Comparison of ENCODE assay signal across 8 cellular contexts in genomic region chr10:69092959-69093850, GRCh38. TPM values are rescaled to one million over a fixed set of nuclear protein-coding genes. Genes with fewer than 3 reads are reported as not detected.
DNase-seq lines count a peak whose midpoint lies in the region; ATAC-seq and TF ChIP-seq lines count a peak whose summit lies in the region.

No MANE protein-coding gene starts in this region.

- intact Hi-C loops in heart left ventricle (cut with DNase I) = loop anchor here (1.0 to 5.0 kb wide), 8 partner anchors 31 to 91 kb away; partner anchors contain the start of gene VPS26A (in 1 of the 10)

- in situ Hi-C loops in ACHN (cut with HindIII; ENCODE audit: low pct_ligation_motif_present, low pct_unique_long_range_greater_than_20kb, low sequenced_read_pairs) = no loop called here

- H3K9me3 Mint-ChIP-seq in activated naive CD8-positive, alpha-beta T cell (ENCODE audit: low read depth) = no peaks in the 10 kb centered on the region

- H3K36me3 ChIP-seq in heart left ventricle = peaks cover 0 to 31% (median 5%) of the 10 kb centered on the region in 9 donors

- no peak for TF ChIP-seq POLR2A in heart left ventricle (IDR thresholded peaks at IDR 0.05)

- TF ChIP-seq CTCF in heart left ventricle (IDR thresholded peaks at IDR 0.05) (peak; percentile 71 to 90 (median 84)), retinal pigment epithelial cell (conservative IDR thresholded peaks at IDR 0.05; ENCODE audit: low read depth, low read length) (peak; percentile 74)

- ATAC-seq in GM18861 (IDR thresholded peaks at IDR 0.05; ENCODE audit: unreplicated experiment) (peak; percentile 27), heart left ventricle (peak; percentile 57 to 91 (median 76)), HG03039 (IDR thresholded peaks at IDR 0.05; ENCODE audit: unreplicated experiment) (no peak)

- no peaks in the 10 kb centered on the region for H3K9me3 ChIP-seq in heart left ventricle

- peaks cover 0 to 65% (median 8%) of the 10 kb centered on the region in 12 donors for H3K4me1 ChIP-seq in heart left ventricle

- DNase-seq in ACHN = peak; percentile 91
- peak; percentile 51 for DNase-seq in NCI-H1092 treated with DMSO at 0.1 percent for 48 hours (lab: John Stamatoyannopoulos, UW)
- peak; percentile 78 for DNase-seq in SKM-1 treated with dmso at 0.1 percent for 144 hours (lab: John Stamatoyannopoulos, UW; ENCODE audit: unreplicated experiment)
- peak in 4 of 5 donors; percentile 68 to 83 (median 78) for DNase-seq in heart left ventricle
- DNase-seq in retinal pigment epithelial cell (ENCODE audit: low read depth) = peak; percentile 55

- H3K27me3 ChIP-seq in heart left ventricle = no peaks in the 10 kb centered on the region

- peak overlapping the region; percentile 75 for H3K4me3 Mint-ChIP-seq in activated naive CD8-positive, alpha-beta T cell

- H3K4me3 ChIP-seq in heart left ventricle (peak overlapping the region in 1 of 12 donors; percentile 33), retinal pigment epithelial cell (ENCODE audit: low read length) (no peak overlapping the region)

- no peaks in the 10 kb centered on the region for H3K27me3 Mint-ChIP-seq in activated naive CD8-positive, alpha-beta T cell

- 49 to 53% (median 51%) methylated on average over 17 of the region's 17 CpGs for WGBS in heart left ventricle, 4 donors

- H3K4me1 Mint-ChIP-seq in activated naive CD8-positive, alpha-beta T cell (ENCODE audit: low read depth) = peaks cover 56% of the 10 kb centered on the region

- peak overlapping the region in 5 of 12 donors; percentile 6 to 97 (median 40) for H3K27ac ChIP-seq in heart left ventricle

- peak overlapping the region; percentile 86 for H3K27ac Mint-ChIP-seq in activated naive CD8-positive, alpha-beta T cell

- H3K36me3 Mint-ChIP-seq in activated naive CD8-positive, alpha-beta T cell = peaks cover 23% of the 10 kb centered on the region

RNA-seq across cellular contexts. Expression of gene SRGN, which starts 5.3 kb away (rescaled TPM):
- 100 to 1,000 TPM in 2 of 9 donors, 10 to 100 TPM in 7; 30.3 to 214 (median 54.7) TPM for total RNA-seq in heart left ventricle
- polyA plus RNA-seq in heart left ventricle = 10 to 100 TPM; 28.8 to 95.6 TPM

RNA-seq across cellular contexts. Expression of gene VPS26A, which starts 30.8 kb away (rescaled TPM):
- 10 to 100 TPM; 15.5 to 42.3 (median 34.8) TPM for total RNA-seq in heart left ventricle
- polyA plus RNA-seq in heart left ventricle = 10 to 100 TPM; 16.0 to 33.5 TPM
